ENCODE assay signal across 8 cellular contexts in genomic region chr4:186726440-186727148, GRCh38. TPM values are rescaled to one million over a fixed set of nuclear protein-coding genes. Genes with fewer than 3 reads are reported as not detected.
DNase-seq lines count a peak whose midpoint lies in the region; ATAC-seq and TF ChIP-seq lines count a peak whose summit lies in the region.

No MANE protein-coding gene starts in this region.

- peaks cover 0 to 10% (median 3%) of the 10 kb centered on the region in 5 experiments for H3K9me3 Mint-ChIP-seq in brain

- H3K27me3 ChIP-seq in skeletal muscle satellite cell (ENCODE audit: control insufficient read depth, insufficient read depth, low read length): no peaks in the 10 kb centered on the region

- TF ChIP-seq CTCF in brain (conservative IDR thresholded peaks at IDR 0.05): no peak

- peak overlapping the region; percentile 99 for H3K9ac ChIP-seq in skeletal muscle satellite cell (ENCODE audit: low read depth, low read length)

- H3K4me1 ChIP-seq in skeletal muscle satellite cell (ENCODE audit: control insufficient read depth, insufficient read depth, low read length): peaks cover 26% of the 10 kb centered on the region

- peaks cover 25% of the 10 kb centered on the region for H3K27me3 Mint-ChIP-seq in brain

- peak overlapping the region; percentile 96 for H3K4me3 ChIP-seq in skeletal muscle satellite cell (ENCODE audit: low read length)

- no peaks in the 10 kb centered on the region for H3K36me3 ChIP-seq in skeletal muscle satellite cell (ENCODE audit: insufficient read depth, low read length)

- peak overlapping the region; percentile 90 for H3K4me2 ChIP-seq in skeletal muscle satellite cell (ENCODE audit: low read length)

- H3K27ac Mint-ChIP-seq in brain: peak overlapping the region; percentile 96 to 99 (median 98)

- peaks cover 31% of the 10 kb centered on the region for H3K4me1 Mint-ChIP-seq in brain

- H3K9me3 ChIP-seq in skeletal muscle satellite cell (replicated peaks; ENCODE audit: low read length): no peaks in the 10 kb centered on the region

- peak; percentile 78 for DNase-seq in DMS 273 (lab: John Stamatoyannopoulos, UW; ENCODE audit: unreplicated experiment)
- DNase-seq in DMS 273 treated with DMSO at 0.1 percent for 48 hours (lab: John Stamatoyannopoulos, UW): no peak
- DNase-seq in NCI-H226: peak; percentile 68
- DNase-seq in iPS-NIHi11 (ENCODE audit: low spot score): peak; percentile 88
- no peak for DNase-seq in SIG-M5 treated with dmso at 0.1 percent for 504 hours (lab: John Stamatoyannopoulos, UW; ENCODE audit: unreplicated experiment)

- ATAC-seq in GM18498 (IDR thresholded peaks at IDR 0.05; ENCODE audit: unreplicated experiment): no peak

- peaks cover 4% of the 10 kb centered on the region for H3K36me3 Mint-ChIP-seq in brain

- peak overlapping the region; percentile 96 to 100 (median 99) for H3K4me3 Mint-ChIP-seq in brain

RNA-seq across cellular contexts. Expression of gene FAT1, which starts 2.9 kb away (rescaled TPM):
- 16.9 TPM for polyA plus RNA-seq in brain (ENCODE audit: insufficient read depth, low read depth, low replicate concordance)
- 100 and 105 TPM in 2 replicates for total RNA-seq in skeletal muscle satellite cell (2012; rRNA removed)

Comparison
In these comparisons a context has a peak if more than half of its experiments do, and no peak if none do; other contexts are left out.
1. DNase-seq: peak in DMS 273 (single experiment), NCI-H226 (single experiment) and iPS-NIHi11 (single experiment); none in DMS 273 treated with DMSO at 0.1 percent for 48 hours (single experiment) and SIG-M5 treated with dmso at 0.1 percent for 504 hours (single experiment).